Comparison of ENCODE assay signal across 26 cellular contexts in genomic region chr13:32453981-32454380, GRCh38.
"Had no signal": no experiment of that assay in that cellular context is flagged by ENCODE, and none has a peak within 500 bp of the region (broad histone marks: within the 10 kb centered on the region; RNA-seq: fewer than 3 reads in every experiment).

No MANE protein-coding gene starts in this region.

- H3K36me3 ChIP-seq: colonic mucosa, prostate gland, upper lobe of right lung, vagina had no signal

- H3K27me3 ChIP-seq: colonic mucosa, dorsolateral prefrontal cortex, hepatocyte, spleen, tibial artery, upper lobe of right lung, vagina had no signal

- H3K4me1 Mint-ChIP-seq: nephron progenitor cell; stimulated activated memory B cell treated with anti-CD40 and anti-IgM and Interleukin-4, amounts not matched to agents 10 μg/mL and 1 μg/mL and 100 μg/mL, for 72 hours had no signal

- H3K4me3 ChIP-seq: colonic mucosa, dorsolateral prefrontal cortex, hepatocyte, lung, prostate gland, spleen, tibial artery, upper lobe of right lung, vagina had no signal

- H3K27ac Mint-ChIP-seq: naive B cell; stimulated activated memory B cell treated with anti-CD40 and anti-IgM and Interleukin-4, amounts not matched to agents 10 μg/mL and 1 μg/mL and 100 μg/mL, for 72 hours; stimulated activated naive CD8-positive, alpha-beta T cell treated with anti-CD3 and anti-CD28 coated beads, Interleukin-15, Interleukin-2, amounts not matched to agents 100 ng/mL and 50 ng/mL, for 24 hours had no signal

- DNase-seq: colonic mucosa; dorsolateral prefrontal cortex; effector CD8-positive, alpha-beta T cell; foreskin fibroblast; head of caudate nucleus; left colon; left ventricle myocardium superior; mesendoderm; naive B cell; nephron progenitor cell; retina; spleen; stimulated activated CD4-positive, alpha-beta T cell treated with anti-CD3 and anti-CD28 coated beads, Interleukin-15, amount 100 ng/mL, for 24 hours; stimulated activated CD4-positive, alpha-beta T cell treated with anti-CD3 and anti-CD28 coated beads, Interleukin-1b, Interleukin-23, amount 100 ng/mL, for 48 hours; stimulated activated CD4-positive, alpha-beta T cell treated with anti-CD3 and anti-CD28 coated beads, Interleukin-4, amount 100 ng/mL, for 24 hours; tibial artery; upper lobe of right lung had no signal

- H3K4me2 ChIP-seq: hepatocyte had no signal

- H3K9me3 ChIP-seq: colonic mucosa, prostate gland had no signal

- H3K4me3 Mint-ChIP-seq: naive B cell; nephron progenitor cell; stimulated activated memory B cell treated with anti-CD40 and anti-IgM and Interleukin-4, amounts not matched to agents 10 μg/mL and 1 μg/mL and 100 μg/mL, for 72 hours; stimulated activated naive CD8-positive, alpha-beta T cell treated with anti-CD3 and anti-CD28 coated beads, Interleukin-15, Interleukin-2, amounts not matched to agents 100 ng/mL and 50 ng/mL, for 24 hours had no signal

- H2AFZ ChIP-seq: hepatocyte, parathyroid adenoma had no signal

- H3K27ac ChIP-seq: colonic mucosa, hepatocyte, parathyroid adenoma, prostate gland, tibial artery, upper lobe of right lung, vagina had no signal

- ATAC-seq: esophagus mucosa; left colon; sciatic nerve; stimulated activated memory B cell treated with anti-CD40 and anti-IgM and Interleukin-4, amounts not matched to agents 10 μg/mL and 1 μg/mL and 100 μg/mL, for 72 hours; upper lobe of right lung had no signal

- H3K9ac ChIP-seq: parathyroid adenoma had no signal

- H3K27me3 Mint-ChIP-seq: naive B cell; stimulated activated memory B cell treated with anti-CD40 and anti-IgM and Interleukin-4, amounts not matched to agents 10 μg/mL and 1 μg/mL and 100 μg/mL, for 72 hours; stimulated activated naive CD8-positive, alpha-beta T cell treated with anti-CD3 and anti-CD28 coated beads, Interleukin-15, Interleukin-2, amounts not matched to agents 100 ng/mL and 50 ng/mL, for 24 hours had no signal

- H3K4me1 ChIP-seq: colonic mucosa, parathyroid adenoma, prostate gland, tibial artery, upper lobe of right lung, vagina had no signal
